In genomic region chr10:5003127-5004073, GRCh38 we compare ENCODE assay signal across 1 cellular context.
TF ChIP-seq lines count a peak whose summit lies in the region.

AKR1C2 (minus strand) TSS chr10:5003857; CDS start chr10:5003835, 22 bp downstream.

TF ChIP-seq in HepG2, 621 proteins besides CTCF, POLR2A, EP300 and RAD21 (continued from another document):
- TF ChIP-seq DRAP1 (CRISPR knock-in tag; IDR thresholded peaks at IDR 0.05) (peak; percentile 90), NFYB (CRISPR knock-in tag; IDR thresholded peaks at IDR 0.05) (peak; percentile 24; the same call in 1 of the 2 replicates), POLR2AphosphoS5 (IDR thresholded peaks at IDR 0.05; ENCODE audit: low read depth, low read length) (peak; percentile 52; the same call in 1 of the 2 replicates), FOSL2 (CRISPR knock-in tag; IDR thresholded peaks at IDR 0.05) (0 out of 2 replicates have a peak, but pooled peaks have one; percentile 16), POLR2G (IDR thresholded peaks at IDR 0.05; ENCODE audit: low read depth, low read length) (peak; percentile 56; the same call in 1 of the 2 replicates), AFF4 (CRISPR knock-in tag; IDR thresholded peaks at IDR 0.05) (peak; percentile 95), SAP130 (CRISPR knock-in tag; IDR thresholded peaks at IDR 0.05; ENCODE audit: low read depth) (0 out of 2 replicates have a peak, but pooled peaks have one; percentile 27)
